In the genomic region with DNA sequence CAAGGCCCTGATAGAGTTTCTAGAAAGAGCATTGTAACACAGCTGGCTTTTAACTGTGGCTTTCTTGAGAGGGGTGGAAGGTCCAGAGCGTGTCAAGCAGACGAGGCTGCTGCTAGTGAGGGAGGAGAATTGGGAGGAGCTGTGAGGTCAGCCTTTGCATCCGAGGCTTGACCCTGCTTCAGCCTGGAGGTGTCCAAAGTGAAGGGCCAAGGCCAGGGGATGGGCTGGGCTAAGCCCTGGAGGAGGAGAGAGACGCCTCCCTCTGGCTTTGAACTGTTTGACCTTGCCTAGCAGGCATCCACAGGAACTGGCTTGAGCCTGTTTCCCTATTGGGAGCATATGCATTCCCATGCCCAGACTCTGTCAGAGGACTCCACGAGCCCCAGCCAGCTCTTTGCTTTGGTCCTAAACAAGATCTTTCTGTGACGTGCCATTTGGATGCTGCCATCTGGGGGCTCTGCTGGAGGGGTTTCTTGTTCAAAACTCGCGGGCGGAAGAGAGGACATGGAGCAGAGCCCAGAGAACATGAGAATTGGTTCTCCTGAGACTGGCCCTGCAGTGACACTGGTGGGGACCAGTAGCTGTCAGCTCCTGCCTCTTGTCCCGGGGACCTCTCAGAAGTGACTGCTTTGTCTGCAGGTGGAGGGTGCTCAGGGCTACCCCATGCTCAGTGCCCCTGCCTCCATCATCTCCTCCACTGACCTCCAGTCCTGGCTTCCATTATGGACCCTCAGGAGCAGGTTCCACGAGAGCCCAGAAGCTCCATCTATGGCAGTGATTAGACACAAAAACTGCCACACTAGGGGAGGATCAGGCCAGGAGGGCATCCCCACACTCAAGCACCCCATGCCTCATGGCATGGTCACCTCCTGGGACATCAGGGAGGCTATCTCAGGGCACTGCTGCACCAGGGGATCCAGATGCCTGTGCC, we compare ENCODE assay signal across 29 cellular contexts. TPM values are rescaled to one million over a fixed set of nuclear protein-coding genes. Genes with fewer than 3 reads are reported as not detected.
DNase-seq lines count a peak whose midpoint lies in the region; ATAC-seq, FAIRE-seq and TF ChIP-seq lines count a peak whose summit lies in the region.
"Had no signal": no experiment of that assay in that cellular context is flagged by ENCODE, and none has a peak within 500 bp of the region (broad histone marks: within the 10 kb centered on the region; RNA-seq: fewer than 3 reads in every experiment).

No MANE protein-coding gene starts in this region.

- H3K27ac ChIP-seq in kidney (ENCODE audit: low read depth in 2 of 2, low read length in 2 of 2) = no peak overlapping the region
- no peak overlapping the region for H3K27ac ChIP-seq in testis
- H3K27ac ChIP-seq in hepatocyte = no peak overlapping the region
- H3K27ac ChIP-seq in Karpas-422 (ENCODE audit: low read length) = no peak overlapping the region

- no peak overlapping the region for H3K4me2 ChIP-seq in hepatocyte
- no peak overlapping the region for H3K4me2 ChIP-seq in Karpas-422 (ENCODE audit: low read depth, low read length, poor library complexity, severe bottlenecking)

- no peak overlapping the region for H3K27ac Mint-ChIP-seq in activated T-cell treated with anti-CD3 and anti-CD28 coated beads, Interleukin-2, amount 50 U/mL, for 24 hours
- no peak overlapping the region for H3K27ac Mint-ChIP-seq in activated T-cell treated with anti-CD3 and anti-CD28 coated beads, Interleukin-2, amount 50 U/mL, for 72 hours
- H3K27ac Mint-ChIP-seq in CD14-positive monocyte = no peak overlapping the region
- H3K27ac Mint-ChIP-seq: CD8-positive, alpha-beta memory T cell; IgD-negative memory B cell had no signal

- H3K9ac ChIP-seq in kidney (ENCODE audit: low read length in 2 of 2) = no peak overlapping the region
- H3K9ac ChIP-seq in Karpas-422 (ENCODE audit: low read length) = no peak overlapping the region

- no peaks in the 10 kb centered on the region for H3K27me3 Mint-ChIP-seq in activated T-cell treated with anti-CD3 and anti-CD28 coated beads, Interleukin-2, amount 50 U/mL, for 24 hours
- no peaks in the 10 kb centered on the region for H3K27me3 Mint-ChIP-seq in activated T-cell treated with anti-CD3 and anti-CD28 coated beads, Interleukin-2, amount 50 U/mL, for 72 hours (ENCODE audit: low read depth)
- H3K27me3 Mint-ChIP-seq in CD14-positive monocyte (ENCODE audit: low read depth in 3 of 3) = peaks cover 2 to 5% (median 3%) of the 10 kb centered on the region in 3 donors
- H3K27me3 Mint-ChIP-seq: CD8-positive, alpha-beta memory T cell had no signal

- no peak for TF ChIP-seq POLR2A in testis (IDR thresholded peaks at IDR 0.05)

- 82 to 83% methylated on average over 10 to 11 of the region's 11 CpGs for WGBS in testis, 2 donors
- WGBS in hepatocyte (ENCODE audit: low lambda C conversion rate, missing lambda C conversion rate) = 77% methylated on average over 11 of the region's 11 CpGs

- H4K20me1 ChIP-seq in hepatocyte (ENCODE audit: insufficient read depth, poor library complexity, severe bottlenecking) = no peaks in the 10 kb centered on the region
- no peaks in the 10 kb centered on the region for H4K20me1 ChIP-seq in Karpas-422 (ENCODE audit: insufficient read depth, low read depth, low read length)

- H3K27me3 ChIP-seq in testis = no peaks in the 10 kb centered on the region
- H3K27me3 ChIP-seq in hepatocyte = no peaks in the 10 kb centered on the region
- no peaks in the 10 kb centered on the region for H3K27me3 ChIP-seq in Karpas-422 (ENCODE audit: low read length)

- no peak overlapping the region for H3K4me3 Mint-ChIP-seq in activated T-cell treated with anti-CD3 and anti-CD28 coated beads, Interleukin-2, amount 50 U/mL, for 24 hours
- H3K4me3 Mint-ChIP-seq in activated T-cell treated with anti-CD3 and anti-CD28 coated beads, Interleukin-2, amount 50 U/mL, for 72 hours = no peak overlapping the region
- H3K4me3 Mint-ChIP-seq in CD14-positive monocyte = no peak overlapping the region
- H3K4me3 Mint-ChIP-seq: CD8-positive, alpha-beta memory T cell; IgD-negative memory B cell had no signal

- no peak for TF ChIP-seq CTCF in CD14-positive monocyte (IDR thresholded peaks at IDR 0.05)
- TF ChIP-seq CTCF in kidney (IDR thresholded peaks at IDR 0.05; ENCODE audit: borderline replicate concordance, extremely low read depth, insufficient read depth) = no peak
- no peak for TF ChIP-seq CTCF in testis (IDR thresholded peaks at IDR 0.05)
- TF ChIP-seq CTCF in hepatocyte (IDR thresholded peaks at IDR 0.05; ENCODE audit: poor library complexity) = no peak

- no peak overlapping the region for H2AFZ ChIP-seq in hepatocyte
- no peak overlapping the region for H2AFZ ChIP-seq in Karpas-422 (ENCODE audit: low read length)

- DNase-seq in activated T-cell treated with anti-CD3 and anti-CD28 coated beads, Interleukin-2, amount 50 U/mL, for 24 hours = peak; percentile 15
- DNase-seq in activated T-cell treated with anti-CD3 and anti-CD28 coated beads, Interleukin-2, amount 50 U/mL, for 72 hours = no peak
- peak; percentile 41 for DNase-seq in CD14-positive monocyte (ENCODE audit: low spot score)
- DNase-seq in kidney = peak; percentile 22
- DNase-seq in testis = peak; percentile 9
- DNase-seq in OCI-M2 (lab: John Stamatoyannopoulos, UW; ENCODE audit: unreplicated experiment) = no peak
- DNase-seq in hepatocyte (ENCODE audit: low spot score) = no peak
- DNase-seq in Karpas-422 = no peak
- DNase-seq: 8988T, AML-193, C1 segment of cervical spinal cord, Calu3, GDM1, MG63, NCI-H1417, NCI-H1694 treated with DMSO at 0.1 percent for 48 hours, NCI-H2081 treated with DMSO at 0.1 percent for 48 hours, NCI-H2171 treated with DMSO at 0.1 percent for 48 hours, NCI-H446, NCI-H526, OCI-M1, Right ventricle myocardium superior had no signal

- H3K79me2 ChIP-seq in hepatocyte = no peaks in the 10 kb centered on the region
- no peaks in the 10 kb centered on the region for H3K79me2 ChIP-seq in Karpas-422 (ENCODE audit: low read length)

- ATAC-seq in activated T-cell treated with anti-CD3 and anti-CD28 coated beads, Interleukin-2, amount 50 U/mL, for 72 hours (replicated peaks in 1 of 2) = no peak
- ATAC-seq: HCT116 had no signal

- H3K9me3 Mint-ChIP-seq in activated T-cell treated with anti-CD3 and anti-CD28 coated beads, Interleukin-2, amount 50 U/mL, for 24 hours = no peaks in the 10 kb centered on the region
- no peaks in the 10 kb centered on the region for H3K9me3 Mint-ChIP-seq in activated T-cell treated with anti-CD3 and anti-CD28 coated beads, Interleukin-2, amount 50 U/mL, for 72 hours
- H3K9me3 Mint-ChIP-seq in CD14-positive monocyte = no peaks in the 10 kb centered on the region
- H3K9me3 Mint-ChIP-seq: CD8-positive, alpha-beta memory T cell had no signal

- no peaks in the 10 kb centered on the region for H3K9me3 ChIP-seq in kidney (ENCODE audit: control insufficient read depth in 1 of 2, low read length in 2 of 2)
- H3K9me3 ChIP-seq in testis = no peaks in the 10 kb centered on the region
- no peaks in the 10 kb centered on the region for H3K9me3 ChIP-seq in hepatocyte (ENCODE audit: low read depth)
- no peaks in the 10 kb centered on the region for H3K9me3 ChIP-seq in Karpas-422 (ENCODE audit: low read length)
- H3K9me3 ChIP-seq: MG63 had no signal

- intact Hi-C loops in CD14-positive monocyte (cut with micrococcal nuclease) (no loop called here), kidney (cut with DNase I) (no loop called here), testis (cut with DNase I; ENCODE audit: low total_unique reads) (no loop called here)

- H3K4me1 ChIP-seq in kidney (ENCODE audit: control insufficient read depth in 1 of 2, insufficient read depth in 1 of 2, low read depth in 1 of 2, low read length in 2 of 2) = no peaks in the 10 kb centered on the region
- peaks cover 5% of the 10 kb centered on the region for H3K4me1 ChIP-seq in testis
- H3K4me1 ChIP-seq in hepatocyte (ENCODE audit: insufficient read depth) = no peaks in the 10 kb centered on the region
- no peaks in the 10 kb centered on the region for H3K4me1 ChIP-seq in Karpas-422 (ENCODE audit: low read length)

- no peak overlapping the region for H3K4me3 ChIP-seq in kidney (ENCODE audit: low read length in 2 of 2)
- no peak overlapping the region for H3K4me3 ChIP-seq in testis
- no peak overlapping the region for H3K4me3 ChIP-seq in hepatocyte
- H3K4me3 ChIP-seq in Karpas-422 (ENCODE audit: low read length) = no peak overlapping the region
- H3K4me3 ChIP-seq: MG63 had no signal

- H3K4me1 Mint-ChIP-seq in activated T-cell treated with anti-CD3 and anti-CD28 coated beads, Interleukin-2, amount 50 U/mL, for 24 hours (ENCODE audit: low read depth) = no peaks in the 10 kb centered on the region
- no peaks in the 10 kb centered on the region for H3K4me1 Mint-ChIP-seq in activated T-cell treated with anti-CD3 and anti-CD28 coated beads, Interleukin-2, amount 50 U/mL, for 72 hours (ENCODE audit: low read depth)
- no peaks in the 10 kb centered on the region for H3K4me1 Mint-ChIP-seq in CD14-positive monocyte
- H3K4me1 Mint-ChIP-seq: CD8-positive, alpha-beta memory T cell; IgD-negative memory B cell had no signal

- H3K36me3 ChIP-seq in kidney (ENCODE audit: control insufficient read depth in 1 of 2, insufficient read depth in 2 of 2, low read length in 2 of 2) = no peaks in the 10 kb centered on the region
- H3K36me3 ChIP-seq in testis (ENCODE audit: low read depth, missing control alignments) = no peaks in the 10 kb centered on the region
- H3K36me3 ChIP-seq in hepatocyte (replicated peaks; ENCODE audit: insufficient read depth, low read depth) = no peaks in the 10 kb centered on the region
- H3K36me3 ChIP-seq in Karpas-422 (ENCODE audit: insufficient read depth, low read length) = no peaks in the 10 kb centered on the region
- H3K36me3 ChIP-seq: MG63 had no signal

- H3K9me2 ChIP-seq in hepatocyte (replicated peaks; ENCODE audit: insufficient read depth) (no peaks in the 10 kb centered on the region), Karpas-422 (replicated peaks; ENCODE audit: insufficient read depth, low read length) (no peaks in the 10 kb centered on the region)

- no peaks in the 10 kb centered on the region for H3K36me3 Mint-ChIP-seq in activated T-cell treated with anti-CD3 and anti-CD28 coated beads, Interleukin-2, amount 50 U/mL, for 24 hours (ENCODE audit: low read depth)
- no peaks in the 10 kb centered on the region for H3K36me3 Mint-ChIP-seq in activated T-cell treated with anti-CD3 and anti-CD28 coated beads, Interleukin-2, amount 50 U/mL, for 72 hours (ENCODE audit: insufficient read depth in 2 of 2)
- H3K36me3 Mint-ChIP-seq in CD14-positive monocyte = no peaks in the 10 kb centered on the region
- H3K36me3 Mint-ChIP-seq: CD8-positive, alpha-beta memory T cell; IgD-negative memory B cell had no signal

- FAIRE-seq in kidney (lab: Jason Lieb, UNC) = no peak
- FAIRE-seq: GM19239, H1 had no signal

RNA-seq across cellular contexts. Expression of gene ACTRT2, which starts 5.6 kb away (rescaled TPM):
- not detected for total RNA-seq in activated T-cell treated with anti-CD3 and anti-CD28 coated beads, Interleukin-2, amount 50 U/mL, for 72 hours
- not detected for polyA plus RNA-seq in CD14-positive monocyte
- total RNA-seq in kidney = not detected
- polyA plus RNA-seq in kidney (ENCODE audit: insufficient read depth, low read depth, low replicate concordance) = not detected
- 100 to 1,000 TPM in 1 of 2 donors, 10 to 100 TPM in 1; 64.2 to 143 TPM for total RNA-seq in testis
- polyA plus RNA-seq in testis (ENCODE audit: insufficient read depth, low read depth, low replicate concordance) = 183 TPM
- not detected in 2 replicates for total RNA-seq in hepatocyte
- not detected in 2 replicates for polyA plus RNA-seq in hepatocyte
- total RNA-seq in Karpas-422 (2014; rRNA removed; shearing (Covaris generic); ENCODE audit: low replicate concordance) = not detected in 2 replicates
- total RNA-seq: Calu3; CD8-positive, alpha-beta memory T cell; H1; Right ventricle myocardium superior; RPMI7951; SK-MEL-5 had no signal
- polyA plus RNA-seq: CD8-positive, alpha-beta memory T cell; H1; IgD-negative memory B cell had no signal

RNA-seq across cellular contexts. Expression of gene PRDM16, which starts 42.2 kb away (rescaled TPM):
- total RNA-seq in activated T-cell treated with anti-CD3 and anti-CD28 coated beads, Interleukin-2, amount 50 U/mL, for 72 hours = 1 to 10 TPM in 1 of 2 donors, under 1 TPM in 1; 0.77 to 1.7 TPM
- polyA plus RNA-seq in CD14-positive monocyte (not detected), kidney (ENCODE audit: insufficient read depth, low read depth, low replicate concordance) (3.0 TPM), testis (ENCODE audit: insufficient read depth, low read depth, low replicate concordance) (2.1 TPM), hepatocyte (7.7 and 8.1 TPM in 2 replicates)
- total RNA-seq in kidney (21.9 TPM), testis (1 to 10 TPM; 4.7 to 5.6 TPM), hepatocyte (3.9 and 9.9 TPM in 2 replicates)
- not detected in 2 replicates for total RNA-seq in Karpas-422 (2014; rRNA removed; shearing (Covaris generic); ENCODE audit: low replicate concordance)
- total RNA-seq: CD8-positive, alpha-beta memory T cell; RPMI7951 had no signal
- polyA plus RNA-seq: CD8-positive, alpha-beta memory T cell; IgD-negative memory B cell had no signal

Comparison
In these comparisons a context has a peak if more than half of its experiments do, and no peak if none do; other contexts are left out.
1. DNase-seq: peak in activated T-cell treated with anti-CD3 and anti-CD28 coated beads, Interleukin-2, amount 50 U/mL, for 24 hours (single experiment), CD14-positive monocyte (single experiment), kidney (single experiment) and testis (single experiment); none in activated T-cell treated with anti-CD3 and anti-CD28 coated beads, Interleukin-2, amount 50 U/mL, for 72 hours (0 of 2), OCI-M2 (single experiment), hepatocyte (single experiment) and Karpas-422 (single experiment).
2. RNA of gene ACTRT2, which starts 5.6 kb away (total RNA-seq): 64.2 to 143 TPM in testis; not detected in activated T-cell treated with anti-CD3 and anti-CD28 coated beads, Interleukin-2, amount 50 U/mL, for 72 hours, not detected in kidney (single experiment), not detected in hepatocyte and not detected in Karpas-422; every median in the first group is over 10 times any median in the second.